Comparison of ENCODE assay signal across 22 cellular contexts in genomic region chr14:56135001-56135400, GRCh38. TPM values are rescaled to one million over a fixed set of nuclear protein-coding genes. Genes with fewer than 3 reads are reported as not detected.
DNase-seq lines count a peak whose midpoint lies in the region; TF ChIP-seq lines count a peak whose summit lies in the region.
"Had no signal": no experiment of that assay in that cellular context is flagged by ENCODE, and none has a peak within 500 bp of the region (broad histone marks: within the 10 kb centered on the region; RNA-seq: fewer than 3 reads in every experiment).

No MANE protein-coding gene starts in this region.

- no peak for TF ChIP-seq POLR2A in stomach (IDR thresholded peaks at IDR 0.05)

- H3K9ac ChIP-seq in GM23248 = no peak overlapping the region

- H3K4me1 ChIP-seq in GM23248 (ENCODE audit: insufficient read depth) = peaks cover 4% of the 10 kb centered on the region; the same call in 1 of the 2 replicates
- H3K4me1 ChIP-seq in stomach = peaks cover 19 to 84% (median 47%) of the 10 kb centered on the region in 4 donors

- H3F3A ChIP-seq in GM23248 (ENCODE audit: insufficient read depth) = no peaks in the 10 kb centered on the region

- WGBS in GM23248 (ENCODE audit: low coverage in 1 of 2, low lambda C conversion rate in 2 of 2, missing lambda C conversion rate in 2 of 2), 2 experiments = 47% methylated on average over 5 of the region's 5 CpGs
- WGBS in stomach, 5 donors = 31 to 61% (median 57%) methylated on average over 5 of the region's 5 CpGs

- H3K36me3 ChIP-seq in GM23248 (ENCODE audit: low read depth) (no peaks in the 10 kb centered on the region), stomach (no peaks in the 10 kb centered on the region)
- H3K36me3 ChIP-seq: esophagus muscularis mucosa, SJCRH30, transverse colon had no signal

- no peaks in the 10 kb centered on the region for H3K27me3 ChIP-seq in GM23248 (replicated peaks; ENCODE audit: insufficient read depth)
- no peaks in the 10 kb centered on the region for H3K27me3 ChIP-seq in stomach
- H3K27me3 ChIP-seq: esophagus muscularis mucosa, SJCRH30, transverse colon had no signal

- TF ChIP-seq EP300 in stomach (IDR thresholded peaks at IDR 0.05) = no peak

- H3K9me3 ChIP-seq in GM23248 (ENCODE audit: low read depth) (no peaks in the 10 kb centered on the region), stomach (no peaks in the 10 kb centered on the region)
- H3K9me3 ChIP-seq: esophagus muscularis mucosa, SJCRH30, transverse colon had no signal

- H3K9me2 ChIP-seq in GM23248 (ENCODE audit: insufficient read depth) = no peaks in the 10 kb centered on the region

- no peak overlapping the region for H3K4me2 ChIP-seq in GM23248 (ENCODE audit: unreplicated experiment)

- no peaks in the 10 kb centered on the region; the same call in 1 of the 2 replicates for H3K79me2 ChIP-seq in GM23248 (ENCODE audit: insufficient read depth)

- intact Hi-C loops in stomach (cut with DNase I; ENCODE audit: low total_unique reads) = no loop called here

- H3K27ac ChIP-seq in GM23248 (no peak overlapping the region), stomach (no peak overlapping the region)
- H3K27ac ChIP-seq: esophagus muscularis mucosa, SJCRH30, transverse colon had no signal

- no peak overlapping the region for H3K4me3 ChIP-seq in GM23248
- H3K4me3 ChIP-seq in stomach = no peak overlapping the region
- H3K4me3 ChIP-seq: esophagus muscularis mucosa, SJCRH30, transverse colon had no signal

- DNase-seq in GM23248 (peak; percentile 25), NCI-H526 treated with DMSO at 0.1 percent for 48 hours (lab: John Stamatoyannopoulos, UW) (peak; percentile 52), cerebellum (ENCODE audit: low spot score) (peak; percentile 66), stomach (peak; percentile 72), activated gamma-delta T cell (lab: John Stamatoyannopoulos, UW) (no peak), GM10266 (ENCODE audit: extremely low spot score) (no peak), NCI-H2029 (lab: John Stamatoyannopoulos, UW) (no peak)
- DNase-seq: activated CD4-positive, CD25-positive, alpha-beta regulatory T cell; activated CD8-positive, alpha-beta T cell treated with anti-CD3 and anti-CD28 coated beads, Interleukin-2, amount 10 ng/mL, durations not matched to agents 7 days and 5 days; activated naive CD4-positive, alpha-beta T cell; activated T-cell treated with anti-CD3 and anti-CD28 coated beads, Interleukin-2, amount 50 U/mL, for 1 hour; effector memory CD4-positive, alpha-beta T cell; H9; KG1; midbrain; NCI-H187 treated with DMSO at 0.1 percent for 48 hours; NCI-H510A treated with DMSO at 0.1 percent for 48 hours; SJCRH30; stimulated activated CD4-positive, alpha-beta T cell treated with anti-CD3 and anti-CD28 coated beads, Interleukin-1b, Interleukin-23, amount 100 ng/mL, for 48 hours; stimulated activated naive CD4-positive, alpha-beta T cell; transverse colon had no signal

- H4K20me1 ChIP-seq in GM23248 (ENCODE audit: insufficient read depth) = no peaks in the 10 kb centered on the region

- H2AFZ ChIP-seq in GM23248 = no peak overlapping the region

- in situ Hi-C loops in GM23248 (cut with MboI) = no loop called here

- TF ChIP-seq CTCF in stomach (IDR thresholded peaks at IDR 0.05) (no peak), GM10266 (IDR thresholded peaks at IDR 0.05; ENCODE audit: control insufficient read depth, insufficient read depth, low read depth, missing control alignments) (no peak)

RNA-seq across cellular contexts. Expression of gene PELI2, which starts 16.8 kb away (rescaled TPM):
- 1.2 and 12.3 TPM in 2 replicates for total RNA-seq in GM23248 (2014; rRNA removed; shearing (Covaris generic))
- polyA plus RNA-seq in GM23248 (2016; fragmentation: Nextera tagmentation; extraction: Ambion mirVana) = 1.3 TPM in 2 replicates
- total RNA-seq in cerebellum = 55.0 TPM
- total RNA-seq in stomach = 10 to 100 TPM in 4 of 5 donors, 1 to 10 TPM in 1; 6.4 to 48.3 (median 24.0) TPM
- polyA plus RNA-seq in stomach = 10 to 100 TPM in 1 of 3 donors, 1 to 10 TPM in 2; 3.0 to 10.4 (median 4.7) TPM

Comparison
In these comparisons a context has a peak if more than half of its experiments do, and no peak if none do; other contexts are left out.
1. DNase-seq: peak in GM23248 (single experiment), NCI-H526 treated with DMSO at 0.1 percent for 48 hours (single experiment), cerebellum (single experiment) and stomach (single experiment); none in activated gamma-delta T cell (single experiment), GM10266 (single experiment) and NCI-H2029 (single experiment).